Comparison of ENCODE assay signal across 12 cellular contexts in the genomic region with DNA sequence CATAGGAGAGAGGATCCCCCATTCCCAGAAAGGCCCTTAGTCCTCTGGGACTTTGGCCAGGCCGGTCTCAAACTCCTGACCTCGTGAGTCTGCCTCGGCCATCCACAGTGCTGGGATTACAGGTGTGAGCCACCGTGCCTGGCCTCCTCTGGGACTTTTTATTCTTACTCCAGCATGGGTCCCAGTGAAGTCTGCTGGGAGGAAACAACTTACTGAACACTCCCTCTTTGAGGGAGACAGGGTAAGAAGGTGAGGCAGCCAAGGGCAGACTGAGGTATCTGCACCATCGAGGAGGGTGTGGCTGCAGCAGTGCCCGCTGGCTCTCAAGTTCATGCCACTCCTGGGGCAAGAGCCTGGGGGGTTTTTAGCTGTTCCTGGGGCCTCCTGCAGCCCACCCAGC. TPM values are rescaled to one million over a fixed set of nuclear protein-coding genes. Genes with fewer than 3 reads are reported as not detected.
DNase-seq lines count a peak whose midpoint lies in the region; ATAC-seq and TF ChIP-seq lines count a peak whose summit lies in the region.
"Had no signal": no experiment of that assay in that cellular context is flagged by ENCODE, and none has a peak within 500 bp of the region (broad histone marks: within the 10 kb centered on the region; RNA-seq: fewer than 3 reads in every experiment).

No MANE protein-coding gene starts in this region.

- H3K27ac Mint-ChIP-seq in CD4-positive, alpha-beta memory T cell = peak overlapping the region; percentile 98 to 100 (median 99)
- peak overlapping the region; percentile 74 for H3K27ac Mint-ChIP-seq in central memory CD8-positive, alpha-beta T cell (ENCODE audit: low read depth)

- H3K9me3 ChIP-seq in CD4-positive, alpha-beta memory T cell (ENCODE audit: control insufficient read depth in 1 of 2, low read length in 2 of 2) = no peaks in the 10 kb centered on the region
- H3K9me3 ChIP-seq in Karpas-422 (ENCODE audit: low read length) (no peaks in the 10 kb centered on the region), osteoblast (ENCODE audit: low read depth, low read length) (no peaks in the 10 kb centered on the region)

- H3K4me2 ChIP-seq in Karpas-422 (ENCODE audit: low read depth, low read length, poor library complexity, severe bottlenecking) = peak overlapping the region; percentile 76
- H3K4me2 ChIP-seq in osteoblast (ENCODE audit: insufficient read depth, low read length) = no peak overlapping the region

- H4K20me1 ChIP-seq in Karpas-422 (ENCODE audit: insufficient read depth, low read depth, low read length) = peaks cover 9% of the 10 kb centered on the region; the same call in 1 of the 2 replicates
- peaks cover 16% of the 10 kb centered on the region for H4K20me1 ChIP-seq in osteoblast (ENCODE audit: insufficient read depth, low read length)

- DNase-seq in CD4-positive, alpha-beta memory T cell = no peak
- no peak for DNase-seq in Karpas-422
- no peak for DNase-seq in central memory CD8-positive, alpha-beta T cell (ENCODE audit: low spot score in 2 of 2)
- DNase-seq in osteoblast (ENCODE audit: insufficient read length, low spot score, missing footprints) = peak; percentile 9
- no peak for DNase-seq in NCI-H2196 treated with DMSO at 0.1 percent for 48 hours (lab: John Stamatoyannopoulos, UW; ENCODE audit: unreplicated experiment)
- no peak for DNase-seq in NCI-H1048 (lab: John Stamatoyannopoulos, UW)
- DNase-seq in 8988T = no peak
- DNase-seq: activated CD4-positive, CD25-positive, alpha-beta regulatory T cell; NCI-H1105 had no signal

- intact Hi-C loops in CD4-positive, alpha-beta memory T cell (cut with micrococcal nuclease) = loop anchor here (2.0 to 10.0 kb wide), 3 partner anchors 43 to 373 kb away; a partner anchor contains a TSS

- peak overlapping the region; percentile 88 to 98 for H3K4me3 ChIP-seq in CD4-positive, alpha-beta memory T cell (ENCODE audit: low read length in 2 of 2)
- H3K4me3 ChIP-seq in Karpas-422 (ENCODE audit: low read length) = no peak overlapping the region; the same call in 1 of the 2 replicates
- H3K4me3 ChIP-seq in osteoblast (ENCODE audit: insufficient read depth, low read length) = no peak overlapping the region
- H3K4me3 ChIP-seq: PC-9, smooth muscle cell had no signal

- H3K27me3 Mint-ChIP-seq in CD4-positive, alpha-beta memory T cell = no peaks in the 10 kb centered on the region
- H3K27me3 Mint-ChIP-seq in central memory CD8-positive, alpha-beta T cell = no peaks in the 10 kb centered on the region

- H3K36me3 ChIP-seq in CD4-positive, alpha-beta memory T cell (ENCODE audit: insufficient read depth, low read length) = peaks cover 34% of the 10 kb centered on the region
- H3K36me3 ChIP-seq in Karpas-422 (ENCODE audit: insufficient read depth, low read length) (peaks cover 8% of the 10 kb centered on the region; the same call in 1 of the 2 replicates), osteoblast (ENCODE audit: insufficient read depth, low read length) (peaks cover 28% of the 10 kb centered on the region)

- H3K4me1 Mint-ChIP-seq in CD4-positive, alpha-beta memory T cell = peaks cover 14 to 46% (median 28%) of the 10 kb centered on the region in 4 donors
- peaks cover 29% of the 10 kb centered on the region for H3K4me1 Mint-ChIP-seq in central memory CD8-positive, alpha-beta T cell

- H3K9ac ChIP-seq in Karpas-422 (ENCODE audit: low read length) = peak overlapping the region; percentile 93; the same call in 1 of the 2 replicates

- H3K9me3 Mint-ChIP-seq in CD4-positive, alpha-beta memory T cell = no peaks in the 10 kb centered on the region
- no peaks in the 10 kb centered on the region for H3K9me3 Mint-ChIP-seq in central memory CD8-positive, alpha-beta T cell

- H3K36me3 Mint-ChIP-seq in CD4-positive, alpha-beta memory T cell = peaks cover 28 to 45% of the 10 kb centered on the region in 2 donors
- H3K36me3 Mint-ChIP-seq in central memory CD8-positive, alpha-beta T cell (ENCODE audit: insufficient read depth) = peaks cover 30% of the 10 kb centered on the region

- H3K79me2 ChIP-seq in Karpas-422 (ENCODE audit: low read length) (peaks cover 31% of the 10 kb centered on the region), osteoblast (ENCODE audit: insufficient read depth, low read length) (peaks cover 34% of the 10 kb centered on the region)

- H3K4me3 Mint-ChIP-seq in CD4-positive, alpha-beta memory T cell = peak overlapping the region; percentile 93 to 100 (median 98)
- peak overlapping the region; percentile 89 for H3K4me3 Mint-ChIP-seq in central memory CD8-positive, alpha-beta T cell

- CTCF ChIA-PET in CD4-positive, alpha-beta memory T cell (lab: Charles Lee; ENCODE audit: partially characterized antibody) = no interaction called here

- peak overlapping the region; percentile 90 for H3K27ac ChIP-seq in CD4-positive, alpha-beta memory T cell (ENCODE audit: low read depth, low read length)
- H3K27ac ChIP-seq in Karpas-422 (ENCODE audit: low read length) = no peak overlapping the region
- H3K27ac ChIP-seq in osteoblast (ENCODE audit: low read depth, low read length) = no peak overlapping the region
- H3K27ac ChIP-seq: PC-9 had no signal

- H3K4me1 ChIP-seq in CD4-positive, alpha-beta memory T cell (ENCODE audit: insufficient read depth, low read length) = peaks cover 26% of the 10 kb centered on the region
- H3K4me1 ChIP-seq in Karpas-422 (ENCODE audit: low read length) (peaks cover 16% of the 10 kb centered on the region), osteoblast (ENCODE audit: insufficient read depth, low read length) (peaks cover 7% of the 10 kb centered on the region)

- no peak for ATAC-seq in central memory CD8-positive, alpha-beta T cell (replicated peaks; ENCODE audit: extremely low read depth, poor library complexity, severe bottlenecking)
- ATAC-seq in GM21381 (IDR thresholded peaks at IDR 0.05; ENCODE audit: unreplicated experiment) = no peak

- H2AFZ ChIP-seq in Karpas-422 (ENCODE audit: low read length) (no peak overlapping the region), osteoblast (ENCODE audit: low read length) (no peak overlapping the region)
- H2AFZ ChIP-seq: PC-9 had no signal

- POLR2A ChIA-PET in CD4-positive, alpha-beta memory T cell (lab: Charles Lee; ENCODE audit: partially characterized antibody) = interaction anchor here (2.4 to 3.9 kb wide), 4 partner anchors 16 to 134 kb away, joined by 13 to 29 read pairs (median 16); a partner anchor contains a TSS

- no peaks in the 10 kb centered on the region for H3K9me2 ChIP-seq in Karpas-422 (replicated peaks; ENCODE audit: insufficient read depth, low read length)

- TF ChIP-seq CTCF in osteoblast (IDR thresholded peaks at IDR 0.05; ENCODE audit: extremely low read depth, low read depth, low read length) = no peak

- no peaks in the 10 kb centered on the region for H3K27me3 ChIP-seq in CD4-positive, alpha-beta memory T cell (ENCODE audit: insufficient read depth, low read length)
- H3K27me3 ChIP-seq in Karpas-422 (ENCODE audit: low read length) (no peaks in the 10 kb centered on the region), osteoblast (ENCODE audit: insufficient read depth, low read length) (no peaks in the 10 kb centered on the region)

RNA-seq across cellular contexts. Expression of a gene that starts 2.4 kb away (rescaled TPM):
- 10 to 100 TPM; 26.2 to 27.2 TPM for total RNA-seq in CD4-positive, alpha-beta memory T cell
- 10 to 100 TPM; 28.1 to 41.6 TPM for polyA plus RNA-seq in CD4-positive, alpha-beta memory T cell
- 9.9 and 18.7 TPM in 2 replicates for total RNA-seq in Karpas-422 (2014; rRNA removed; shearing (Covaris generic); ENCODE audit: low replicate concordance)
- 13.3 and 13.8 TPM in 2 replicates for total RNA-seq in osteoblast

RNA-seq across cellular contexts. Expression of a gene that starts 43.4 kb away (rescaled TPM):
- total RNA-seq in CD4-positive, alpha-beta memory T cell = 10 to 100 TPM; 71.2 to 72.4 TPM
- polyA plus RNA-seq in CD4-positive, alpha-beta memory T cell = 1 to 10 TPM in 1 of 2 donors, under 1 TPM in 1; 0.55 to 8.1 TPM
- 3.9 and 6.1 TPM in 2 replicates for total RNA-seq in Karpas-422 (2014; rRNA removed; shearing (Covaris generic); ENCODE audit: low replicate concordance)
- total RNA-seq in osteoblast = 46.7 and 52.2 TPM in 2 replicates

Comparison
In these comparisons a context has a peak if more than half of its experiments do, and no peak if none do; other contexts are left out.
1. H3K4me3 ChIP-seq: peak in CD4-positive, alpha-beta memory T cell (2 of 2); none in Karpas-422 (single experiment) and osteoblast (single experiment).